ENCODE assay signal across 19 cellular contexts in the genomic region with DNA sequence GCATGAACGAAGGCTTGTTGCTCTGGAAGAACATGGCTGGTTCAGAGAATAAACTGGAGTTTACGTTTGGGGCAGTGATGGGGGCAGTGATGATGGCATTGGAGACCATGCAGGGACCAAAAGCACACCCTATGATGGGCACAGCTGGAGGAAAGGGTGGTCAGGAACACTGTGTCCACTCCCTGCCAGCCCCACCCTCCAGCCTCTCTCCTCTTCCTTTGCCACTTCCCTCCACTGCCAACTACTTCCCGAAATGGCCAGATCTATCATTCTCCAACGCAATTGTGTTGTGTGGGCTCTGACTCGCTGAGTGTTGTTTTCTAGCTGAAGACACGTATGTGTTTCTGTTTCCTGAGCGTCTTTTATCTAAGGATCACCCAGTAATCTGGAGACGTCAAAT. TPM values are rescaled to one million over a fixed set of nuclear protein-coding genes. Genes with fewer than 3 reads are reported as not detected.
"Had no signal": no experiment of that assay in that cellular context is flagged by ENCODE, and none has a peak within 500 bp of the region (broad histone marks: within the 10 kb centered on the region; RNA-seq: fewer than 3 reads in every experiment).

No MANE protein-coding gene starts in this region.

- ATAC-seq: left colon; mucosa of descending colon; naive thymus-derived CD8-positive, alpha-beta T cell; psoas muscle had no signal

- H3K27me3 Mint-ChIP-seq: naive thymus-derived CD8-positive, alpha-beta T cell had no signal

- DNase-seq: colonic mucosa; dermis blood vessel endothelial cell; glutamatergic neuron; kidney; left colon; mucosa of descending colon; naive thymus-derived CD8-positive, alpha-beta T cell; psoas muscle; retina; small intestine; stimulated activated CD4-positive, alpha-beta T cell treated with anti-CD3 and anti-CD28 coated beads, Interleukin-12 subunit alpha, Interleukin-12 subunit beta, amount 100 ng/mL, for 4 hours; stimulated activated naive CD4-positive, alpha-beta T cell; stomach; substantia nigra; transverse colon had no signal

- H3K36me3 Mint-ChIP-seq: naive thymus-derived CD8-positive, alpha-beta T cell had no signal

- H3K27ac ChIP-seq: colonic mucosa, neutrophil, psoas muscle, stomach, thoracic aorta, transverse colon had no signal

- H3K9me3 Mint-ChIP-seq: naive thymus-derived CD8-positive, alpha-beta T cell had no signal

- H3K9me3 ChIP-seq: colonic mucosa, mucosa of descending colon, neutrophil, psoas muscle, stomach, thoracic aorta, transverse colon had no signal

- H3K4me1 ChIP-seq: colonic mucosa, psoas muscle, transverse colon had no signal

- H3K4me3 ChIP-seq: colonic mucosa, mucosa of descending colon, psoas muscle, stomach, thoracic aorta, transverse colon had no signal

- H3K4me3 Mint-ChIP-seq: naive thymus-derived CD8-positive, alpha-beta T cell had no signal

- H3K27me3 ChIP-seq: colonic mucosa, neutrophil, stomach, transverse colon had no signal

- H3K36me3 ChIP-seq: colonic mucosa, neutrophil, stomach, thoracic aorta, transverse colon had no signal

RNA-seq across cellular contexts. Expression of gene GSG1, which starts 39.3 kb away (rescaled TPM):
- total RNA-seq: cerebellum; colonic mucosa; dermis blood vessel endothelial cell; left colon; lower leg skin; mucosa of descending colon; naive thymus-derived CD8-positive, alpha-beta T cell; psoas muscle; stomach; thoracic aorta; transverse colon had no signal
- polyA plus RNA-seq: psoas muscle, stomach had no signal
